8 cellular contexts compared by ENCODE assay signal in the genomic region with DNA sequence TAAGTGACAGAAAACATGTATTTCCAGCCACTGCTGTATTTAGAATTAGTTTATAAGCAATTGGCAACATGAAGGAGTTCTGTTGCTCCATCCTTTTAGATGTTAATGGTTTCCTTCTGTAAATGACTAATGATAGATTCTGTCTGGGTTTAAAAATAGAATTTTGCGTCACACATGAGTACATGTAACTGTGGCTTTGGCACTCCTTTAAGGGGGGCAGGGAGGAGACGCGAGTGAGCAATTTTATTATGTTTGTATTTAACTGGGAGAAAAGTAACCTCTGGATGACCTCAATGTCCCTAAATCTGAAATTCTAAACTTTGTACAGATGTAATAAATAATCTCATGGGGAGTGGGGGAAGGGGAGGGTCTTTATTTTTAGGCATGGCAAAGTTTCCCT.
DNase-seq lines count a peak whose midpoint lies in the region; ATAC-seq lines count a peak whose summit lies in the region.

No MANE protein-coding gene starts in this region.

- ATAC-seq in activated CD4-positive, CD25-positive, alpha-beta regulatory T cell treated with anti-CD3 and anti-CD28 coated beads, Interleukin-2, amount 50 U/mL, for 24 hours, result peak; percentile 58 to 74
- peak; percentile 97 for ATAC-seq in sciatic nerve

- intact Hi-C loops in sciatic nerve (cut with DNase I), result no loop called here

- DNase-seq in activated CD4-positive, CD25-positive, alpha-beta regulatory T cell treated with anti-CD3 and anti-CD28 coated beads, Interleukin-2, amount 50 U/mL, for 72 hours, result no peak
- peak; percentile 65 for DNase-seq in NCI-H460 (ENCODE audit: extremely low read depth, low read depth)
- peak; percentile 99 for DNase-seq in fibroblast of peridontal ligament (ENCODE audit: extremely low read depth)
- DNase-seq in sciatic nerve (ENCODE audit: low spot score), result peak; percentile 66
- DNase-seq in NCI-H748 (lab: John Stamatoyannopoulos, UW; ENCODE audit: unreplicated experiment), result no peak
- DNase-seq in activated CD8-positive, alpha-beta memory T cell treated with anti-CD3 and anti-CD28 coated beads, Interleukin-2, amount 50 U/mL, for 48 hours, result no peak
- no peak for DNase-seq in NCI-H2196 (lab: John Stamatoyannopoulos, UW; ENCODE audit: unreplicated experiment)

Comparison
In these comparisons a context has a peak if more than half of its experiments do, and no peak if none do; other contexts are left out.
1. DNase-seq: peak in NCI-H460 (single experiment), fibroblast of peridontal ligament (single experiment) and sciatic nerve (single experiment); none in activated CD4-positive, CD25-positive, alpha-beta regulatory T cell treated with anti-CD3 and anti-CD28 coated beads, Interleukin-2, amount 50 U/mL, for 72 hours (single experiment), NCI-H748 (single experiment), activated CD8-positive, alpha-beta memory T cell treated with anti-CD3 and anti-CD28 coated beads, Interleukin-2, amount 50 U/mL, for 48 hours (single experiment) and NCI-H2196 (single experiment).